ENCODE assay signal across 1 cellular context in the genomic region with DNA sequence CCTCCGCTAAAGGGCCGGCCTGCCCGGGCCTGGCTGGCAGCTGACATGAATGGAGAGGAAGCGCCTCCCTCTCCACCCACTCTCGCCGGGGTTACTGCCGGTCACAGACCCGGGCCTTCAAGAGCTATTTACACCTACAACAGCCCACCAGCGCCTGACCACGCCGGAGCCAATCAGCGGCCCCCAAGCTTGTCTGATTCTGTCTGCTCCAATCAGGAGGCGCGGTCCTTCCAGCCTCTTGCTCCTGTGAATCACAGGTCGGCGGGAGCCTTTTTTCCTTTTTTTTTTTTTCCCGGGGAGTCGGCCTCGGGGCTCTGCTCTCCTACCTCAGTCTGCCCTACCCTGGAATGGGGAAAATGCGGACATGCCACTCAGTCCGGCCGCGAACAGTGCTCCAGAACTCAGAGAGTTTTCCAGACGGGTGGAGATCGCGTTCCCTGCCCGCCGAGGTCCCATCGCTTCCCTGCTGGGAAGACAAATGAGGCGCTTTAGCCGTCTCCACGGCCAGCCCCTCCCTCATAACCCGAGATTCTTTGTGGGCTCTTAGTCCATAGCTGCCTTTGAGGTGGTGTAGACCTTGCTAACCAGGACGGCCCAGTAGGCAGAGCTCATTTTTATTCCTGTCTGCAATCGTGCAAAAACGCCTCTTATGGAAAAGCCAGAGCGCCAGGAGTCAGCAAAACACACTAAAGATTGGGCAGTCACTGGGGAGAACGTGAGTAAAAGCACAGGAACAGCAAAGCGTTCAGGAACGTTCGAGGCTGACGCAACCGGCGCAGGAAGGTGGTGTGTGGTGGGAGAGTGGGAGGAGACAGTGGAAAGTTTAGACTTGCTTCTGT.
TF ChIP-seq lines count a peak whose summit lies in the region.

No MANE protein-coding gene starts in this region.

TF ChIP-seq in K562, 482 proteins besides CTCF, POLR2A, EP300 and RAD21 (continued from another document and continues in another):
- TF ChIP-seq, protein P1, sequence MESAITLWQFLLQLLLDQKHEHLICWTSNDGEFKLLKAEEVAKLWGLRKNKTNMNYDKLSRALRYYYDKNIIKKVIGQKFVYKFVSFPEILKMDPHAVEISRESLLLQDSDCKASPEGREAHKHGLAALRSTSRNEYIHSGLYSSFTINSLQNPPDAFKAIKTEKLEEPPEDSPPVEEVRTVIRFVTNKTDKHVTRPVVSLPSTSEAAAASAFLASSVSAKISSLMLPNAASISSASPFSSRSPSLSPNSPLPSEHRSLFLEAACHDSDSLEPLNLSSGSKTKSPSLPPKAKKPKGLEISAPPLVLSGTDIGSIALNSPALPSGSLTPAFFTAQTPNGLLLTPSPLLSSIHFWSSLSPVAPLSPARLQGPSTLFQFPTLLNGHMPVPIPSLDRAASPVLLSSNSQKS (CRISPR knock-in tag; IDR thresholded peaks at IDR 0.05), result no peak
- TF ChIP-seq, protein P2, sequence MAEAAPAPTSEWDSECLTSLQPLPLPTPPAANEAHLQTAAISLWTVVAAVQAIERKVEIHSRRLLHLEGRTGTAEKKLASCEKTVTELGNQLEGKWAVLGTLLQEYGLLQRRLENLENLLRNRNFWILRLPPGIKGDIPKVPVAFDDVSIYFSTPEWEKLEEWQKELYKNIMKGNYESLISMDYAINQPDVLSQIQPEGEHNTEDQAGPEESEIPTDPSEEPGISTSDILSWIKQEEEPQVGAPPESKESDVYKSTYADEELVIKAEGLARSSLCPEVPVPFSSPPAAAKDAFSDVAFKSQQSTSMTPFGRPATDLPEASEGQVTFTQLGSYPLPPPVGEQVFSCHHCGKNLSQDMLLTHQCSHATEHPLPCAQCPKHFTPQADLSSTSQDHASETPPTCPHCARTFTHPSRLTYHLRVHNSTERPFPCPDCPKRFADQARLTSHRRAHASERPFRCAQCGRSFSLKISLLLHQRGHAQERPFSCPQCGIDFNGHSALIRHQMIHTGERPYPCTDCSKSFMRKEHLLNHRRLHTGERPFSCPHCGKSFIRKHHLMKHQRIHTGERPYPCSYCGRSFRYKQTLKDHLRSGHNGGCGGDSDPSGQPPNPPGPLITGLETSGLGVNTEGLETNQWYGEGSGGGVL (CRISPR knock-in tag; IDR thresholded peaks at IDR 0.05), result no peak
- TF ChIP-seq TAF9B (IDR thresholded peaks at IDR 0.05; ENCODE audit: partially characterized antibody) (peak; percentile 68), KDM2B (CRISPR knock-in tag; IDR thresholded peaks at IDR 0.05) (no peak), POLR2AphosphoS5 (IDR thresholded peaks at IDR 0.05; ENCODE audit: control insufficient read depth, insufficient read depth, low read depth, low read length) (peak; percentile 64), RBBP5 (IDR thresholded peaks at IDR 0.05; ENCODE audit: borderline replicate concordance, insufficient read depth, low read length, poor library complexity, severe bottlenecking) (peak; percentile 5), PML (IDR thresholded peaks at IDR 0.05; ENCODE audit: low read length) (peak; percentile 37; the same call in 1 of the 2 replicates), FIP1L1 (IDR thresholded peaks at IDR 0.05; ENCODE audit: low read depth, low read length, poor library complexity, severe bottlenecking) (no peak), TBP (optimal IDR thresholded peaks at IDR 0.05; ENCODE audit: low read depth, low read length) (peak; percentile 88), SMAD3 (CRISPR knock-in tag; conservative IDR thresholded peaks at IDR 0.05) (no peak), MEF2A (IDR thresholded peaks at IDR 0.05; ENCODE audit: control insufficient read depth, low read depth, low read length) (no peak), CTBP1 (IDR thresholded peaks at IDR 0.05; ENCODE audit: borderline replicate concordance) (peak; percentile 31; the same call in 1 of the 2 replicates), MTA1 (IDR thresholded peaks at IDR 0.05; ENCODE audit: borderline replicate concordance) (no peak), DIDO1 (tag; IDR thresholded peaks at IDR 0.05; ENCODE audit: low read depth) (no peak), XRCC5 (IDR thresholded peaks at IDR 0.05; ENCODE audit: low read depth, low read length) (no peak), RHOXF2B (CRISPR knock-in tag; conservative IDR thresholded peaks at IDR 0.05) (no peak), NFRKB (IDR thresholded peaks at IDR 0.05; ENCODE audit: low read depth) (peak; percentile 48), KDM5B (IDR thresholded peaks at IDR 0.05; ENCODE audit: insufficient replicate concordance, low read depth, low read length) (peak; percentile 81), ZNF184 (CRISPR knock-in tag; IDR thresholded peaks at IDR 0.05) (no peak), ZNF584 (CRISPR knock-in tag; IDR thresholded peaks at IDR 0.05; ENCODE audit: low read depth) (0 out of 2 replicates have a peak, but pooled peaks have one; percentile 37), NR1H2 (CRISPR knock-in tag; IDR thresholded peaks at IDR 0.05) (peak; percentile 100), CHD1 (IDR thresholded peaks at IDR 0.05; ENCODE audit: low read length) (peak; percentile 32), HMGN3 (IDR thresholded peaks at IDR 0.05; ENCODE audit: borderline replicate concordance, extremely low read depth, insufficient read length, low read depth, low read length) (peak; percentile 40), SMAD1 (IDR thresholded peaks at IDR 0.05; ENCODE audit: low read depth, low read length, partially characterized antibody) (peak; percentile 73), IFI16 (CRISPR knock-in tag; IDR thresholded peaks at IDR 0.05) (no peak)
- TF ChIP-seq, protein P3, sequence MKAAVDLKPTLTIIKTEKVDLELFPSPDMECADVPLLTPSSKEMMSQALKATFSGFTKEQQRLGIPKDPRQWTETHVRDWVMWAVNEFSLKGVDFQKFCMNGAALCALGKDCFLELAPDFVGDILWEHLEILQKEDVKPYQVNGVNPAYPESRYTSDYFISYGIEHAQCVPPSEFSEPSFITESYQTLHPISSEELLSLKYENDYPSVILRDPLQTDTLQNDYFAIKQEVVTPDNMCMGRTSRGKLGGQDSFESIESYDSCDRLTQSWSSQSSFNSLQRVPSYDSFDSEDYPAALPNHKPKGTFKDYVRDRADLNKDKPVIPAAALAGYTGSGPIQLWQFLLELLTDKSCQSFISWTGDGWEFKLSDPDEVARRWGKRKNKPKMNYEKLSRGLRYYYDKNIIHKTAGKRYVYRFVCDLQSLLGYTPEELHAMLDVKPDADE (conservative IDR thresholded peaks at IDR 0.05; ENCODE audit: control insufficient read depth, low read depth, low read length), result no peak; the same call in 1 of the 2 replicates
- TF ChIP-seq, protein P4, sequence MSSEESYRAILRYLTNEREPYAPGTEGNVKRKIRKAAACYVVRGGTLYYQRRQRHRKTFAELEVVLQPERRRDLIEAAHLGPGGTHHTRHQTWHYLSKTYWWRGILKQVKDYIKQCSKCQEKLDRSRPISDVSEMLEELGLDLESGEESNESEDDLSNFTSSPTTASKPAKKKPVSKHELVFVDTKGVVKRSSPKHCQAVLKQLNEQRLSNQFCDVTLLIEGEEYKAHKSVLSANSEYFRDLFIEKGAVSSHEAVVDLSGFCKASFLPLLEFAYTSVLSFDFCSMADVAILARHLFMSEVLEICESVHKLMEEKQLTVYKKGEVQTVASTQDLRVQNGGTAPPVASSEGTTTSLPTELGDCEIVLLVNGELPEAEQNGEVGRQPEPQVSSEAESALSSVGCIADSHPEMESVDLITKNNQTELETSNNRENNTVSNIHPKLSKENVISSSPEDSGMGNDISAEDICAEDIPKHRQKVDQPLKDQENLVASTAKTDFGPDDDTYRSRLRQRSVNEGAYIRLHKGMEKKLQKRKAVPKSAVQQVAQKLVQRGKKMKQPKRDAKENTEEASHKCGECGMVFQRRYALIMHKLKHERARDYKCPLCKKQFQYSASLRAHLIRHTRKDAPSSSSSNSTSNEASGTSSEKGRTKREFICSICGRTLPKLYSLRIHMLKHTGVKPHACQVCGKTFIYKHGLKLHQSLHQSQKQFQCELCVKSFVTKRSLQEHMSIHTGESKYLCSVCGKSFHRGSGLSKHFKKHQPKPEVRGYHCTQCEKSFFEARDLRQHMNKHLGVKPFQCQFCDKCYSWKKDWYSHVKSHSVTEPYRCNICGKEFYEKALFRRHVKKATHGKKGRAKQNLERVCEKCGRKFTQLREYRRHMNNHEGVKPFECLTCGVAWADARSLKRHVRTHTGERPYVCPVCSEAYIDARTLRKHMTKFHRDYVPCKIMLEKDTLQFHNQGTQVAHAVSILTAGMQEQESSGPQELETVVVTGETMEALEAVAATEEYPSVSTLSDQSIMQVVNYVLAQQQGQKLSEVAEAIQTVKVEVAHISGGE (CRISPR knock-in tag; IDR thresholded peaks at IDR 0.05), result no peak
- TF ChIP-seq, protein P5, sequence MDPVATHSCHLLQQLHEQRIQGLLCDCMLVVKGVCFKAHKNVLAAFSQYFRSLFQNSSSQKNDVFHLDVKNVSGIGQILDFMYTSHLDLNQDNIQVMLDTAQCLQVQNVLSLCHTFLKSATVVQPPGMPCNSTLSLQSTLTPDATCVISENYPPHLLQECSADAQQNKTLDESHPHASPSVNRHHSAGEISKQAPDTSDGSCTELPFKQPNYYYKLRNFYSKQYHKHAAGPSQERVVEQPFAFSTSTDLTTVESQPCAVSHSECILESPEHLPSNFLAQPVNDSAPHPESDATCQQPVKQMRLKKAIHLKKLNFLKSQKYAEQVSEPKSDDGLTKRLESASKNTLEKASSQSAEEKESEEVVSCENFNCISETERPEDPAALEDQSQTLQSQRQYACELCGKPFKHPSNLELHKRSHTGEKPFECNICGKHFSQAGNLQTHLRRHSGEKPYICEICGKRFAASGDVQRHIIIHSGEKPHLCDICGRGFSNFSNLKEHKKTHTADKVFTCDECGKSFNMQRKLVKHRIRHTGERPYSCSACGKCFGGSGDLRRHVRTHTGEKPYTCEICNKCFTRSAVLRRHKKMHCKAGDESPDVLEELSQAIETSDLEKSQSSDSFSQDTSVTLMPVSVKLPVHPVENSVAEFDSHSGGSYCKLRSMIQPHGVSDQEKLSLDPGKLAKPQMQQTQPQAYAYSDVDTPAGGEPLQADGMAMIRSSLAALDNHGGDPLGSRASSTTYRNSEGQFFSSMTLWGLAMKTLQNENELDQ (CRISPR knock-in tag; IDR thresholded peaks at IDR 0.05; ENCODE audit: borderline replicate concordance), result no peak
- TF ChIP-seq, protein P6, sequence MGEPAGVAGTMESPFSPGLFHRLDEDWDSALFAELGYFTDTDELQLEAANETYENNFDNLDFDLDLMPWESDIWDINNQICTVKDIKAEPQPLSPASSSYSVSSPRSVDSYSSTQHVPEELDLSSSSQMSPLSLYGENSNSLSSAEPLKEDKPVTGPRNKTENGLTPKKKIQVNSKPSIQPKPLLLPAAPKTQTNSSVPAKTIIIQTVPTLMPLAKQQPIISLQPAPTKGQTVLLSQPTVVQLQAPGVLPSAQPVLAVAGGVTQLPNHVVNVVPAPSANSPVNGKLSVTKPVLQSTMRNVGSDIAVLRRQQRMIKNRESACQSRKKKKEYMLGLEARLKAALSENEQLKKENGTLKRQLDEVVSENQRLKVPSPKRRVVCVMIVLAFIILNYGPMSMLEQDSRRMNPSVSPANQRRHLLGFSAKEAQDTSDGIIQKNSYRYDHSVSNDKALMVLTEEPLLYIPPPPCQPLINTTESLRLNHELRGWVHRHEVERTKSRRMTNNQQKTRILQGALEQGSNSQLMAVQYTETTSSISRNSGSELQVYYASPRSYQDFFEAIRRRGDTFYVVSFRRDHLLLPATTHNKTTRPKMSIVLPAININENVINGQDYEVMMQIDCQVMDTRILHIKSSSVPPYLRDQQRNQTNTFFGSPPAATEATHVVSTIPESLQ (CRISPR knock-in tag; IDR thresholded peaks at IDR 0.05), result 0 out of 2 replicates have a peak, but pooled peaks have one; percentile 72
- TF ChIP-seq, protein P7, sequence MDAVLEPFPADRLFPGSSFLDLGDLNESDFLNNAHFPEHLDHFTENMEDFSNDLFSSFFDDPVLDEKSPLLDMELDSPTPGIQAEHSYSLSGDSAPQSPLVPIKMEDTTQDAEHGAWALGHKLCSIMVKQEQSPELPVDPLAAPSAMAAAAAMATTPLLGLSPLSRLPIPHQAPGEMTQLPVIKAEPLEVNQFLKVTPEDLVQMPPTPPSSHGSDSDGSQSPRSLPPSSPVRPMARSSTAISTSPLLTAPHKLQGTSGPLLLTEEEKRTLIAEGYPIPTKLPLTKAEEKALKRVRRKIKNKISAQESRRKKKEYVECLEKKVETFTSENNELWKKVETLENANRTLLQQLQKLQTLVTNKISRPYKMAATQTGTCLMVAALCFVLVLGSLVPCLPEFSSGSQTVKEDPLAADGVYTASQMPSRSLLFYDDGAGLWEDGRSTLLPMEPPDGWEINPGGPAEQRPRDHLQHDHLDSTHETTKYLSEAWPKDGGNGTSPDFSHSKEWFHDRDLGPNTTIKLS (IDR thresholded peaks at IDR 0.05; ENCODE audit: borderline replicate concordance, low read depth), result peak; percentile 36; the same call in 1 of the 2 replicates
- TF ChIP-seq, protein P8, sequence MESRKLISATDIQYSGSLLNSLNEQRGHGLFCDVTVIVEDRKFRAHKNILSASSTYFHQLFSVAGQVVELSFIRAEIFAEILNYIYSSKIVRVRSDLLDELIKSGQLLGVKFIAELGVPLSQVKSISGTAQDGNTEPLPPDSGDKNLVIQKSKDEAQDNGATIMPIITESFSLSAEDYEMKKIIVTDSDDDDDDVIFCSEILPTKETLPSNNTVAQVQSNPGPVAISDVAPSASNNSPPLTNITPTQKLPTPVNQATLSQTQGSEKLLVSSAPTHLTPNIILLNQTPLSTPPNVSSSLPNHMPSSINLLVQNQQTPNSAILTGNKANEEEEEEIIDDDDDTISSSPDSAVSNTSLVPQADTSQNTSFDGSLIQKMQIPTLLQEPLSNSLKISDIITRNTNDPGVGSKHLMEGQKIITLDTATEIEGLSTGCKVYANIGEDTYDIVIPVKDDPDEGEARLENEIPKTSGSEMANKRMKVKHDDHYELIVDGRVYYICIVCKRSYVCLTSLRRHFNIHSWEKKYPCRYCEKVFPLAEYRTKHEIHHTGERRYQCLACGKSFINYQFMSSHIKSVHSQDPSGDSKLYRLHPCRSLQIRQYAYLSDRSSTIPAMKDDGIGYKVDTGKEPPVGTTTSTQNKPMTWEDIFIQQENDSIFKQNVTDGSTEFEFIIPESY (CRISPR knock-in tag; IDR thresholded peaks at IDR 0.05), result no peak
- TF ChIP-seq, protein P9, sequence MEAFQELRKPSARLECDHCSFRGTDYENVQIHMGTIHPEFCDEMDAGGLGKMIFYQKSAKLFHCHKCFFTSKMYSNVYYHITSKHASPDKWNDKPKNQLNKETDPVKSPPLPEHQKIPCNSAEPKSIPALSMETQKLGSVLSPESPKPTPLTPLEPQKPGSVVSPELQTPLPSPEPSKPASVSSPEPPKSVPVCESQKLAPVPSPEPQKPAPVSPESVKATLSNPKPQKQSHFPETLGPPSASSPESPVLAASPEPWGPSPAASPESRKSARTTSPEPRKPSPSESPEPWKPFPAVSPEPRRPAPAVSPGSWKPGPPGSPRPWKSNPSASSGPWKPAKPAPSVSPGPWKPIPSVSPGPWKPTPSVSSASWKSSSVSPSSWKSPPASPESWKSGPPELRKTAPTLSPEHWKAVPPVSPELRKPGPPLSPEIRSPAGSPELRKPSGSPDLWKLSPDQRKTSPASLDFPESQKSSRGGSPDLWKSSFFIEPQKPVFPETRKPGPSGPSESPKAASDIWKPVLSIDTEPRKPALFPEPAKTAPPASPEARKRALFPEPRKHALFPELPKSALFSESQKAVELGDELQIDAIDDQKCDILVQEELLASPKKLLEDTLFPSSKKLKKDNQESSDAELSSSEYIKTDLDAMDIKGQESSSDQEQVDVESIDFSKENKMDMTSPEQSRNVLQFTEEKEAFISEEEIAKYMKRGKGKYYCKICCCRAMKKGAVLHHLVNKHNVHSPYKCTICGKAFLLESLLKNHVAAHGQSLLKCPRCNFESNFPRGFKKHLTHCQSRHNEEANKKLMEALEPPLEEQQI (IDR thresholded peaks at IDR 0.05), result no peak
- TF ChIP-seq, protein P10, sequence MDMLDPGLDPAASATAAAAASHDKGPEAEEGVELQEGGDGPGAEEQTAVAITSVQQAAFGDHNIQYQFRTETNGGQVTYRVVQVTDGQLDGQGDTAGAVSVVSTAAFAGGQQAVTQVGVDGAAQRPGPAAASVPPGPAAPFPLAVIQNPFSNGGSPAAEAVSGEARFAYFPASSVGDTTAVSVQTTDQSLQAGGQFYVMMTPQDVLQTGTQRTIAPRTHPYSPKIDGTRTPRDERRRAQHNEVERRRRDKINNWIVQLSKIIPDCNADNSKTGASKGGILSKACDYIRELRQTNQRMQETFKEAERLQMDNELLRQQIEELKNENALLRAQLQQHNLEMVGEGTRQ (CRISPR knock-in tag; IDR thresholded peaks at IDR 0.05), result peak; percentile 84
